ENCODE assay signal across 8 cellular contexts in genomic region chr5:87300744-87301143, GRCh38. TPM values are rescaled to one million over a fixed set of nuclear protein-coding genes. Genes with fewer than 3 reads are reported as not detected.
DNase-seq lines count a peak whose midpoint lies in the region; ATAC-seq and TF ChIP-seq lines count a peak whose summit lies in the region.

No MANE protein-coding gene starts in this region.

- H3K27ac ChIP-seq in left ventricle myocardium inferior (replicated peaks), result no peak overlapping the region

- H3K4me1 Mint-ChIP-seq in IgD-negative memory B cell, result peaks cover 35 to 53% (median 38%) of the 10 kb centered on the region in 3 donors

- intact Hi-C loops in left ventricle myocardium inferior (cut with micrococcal nuclease), result no loop called here

- peaks cover 18% of the 10 kb centered on the region for H3K36me3 ChIP-seq in left ventricle myocardium inferior

- H3K27me3 ChIP-seq in left ventricle myocardium inferior (ENCODE audit: low read depth), result no peaks in the 10 kb centered on the region

- H3K4me1 ChIP-seq in left ventricle myocardium inferior, result peaks cover 40% of the 10 kb centered on the region

- no peaks in the 10 kb centered on the region for H3K9me3 ChIP-seq in left ventricle myocardium inferior (replicated peaks)

- TF ChIP-seq CTCF in omental fat pad (IDR thresholded peaks at IDR 0.05) (no peak), left ventricle myocardium inferior (IDR thresholded peaks at IDR 0.05; ENCODE audit: borderline replicate concordance) (no peak)

- H3K36me3 Mint-ChIP-seq in IgD-negative memory B cell, result peaks cover 16% of the 10 kb centered on the region

- DNase-seq in COLO829 (ENCODE audit: low spot score), result peak; percentile 31
- peak; percentile 7 for DNase-seq in activated naive CD8-positive, alpha-beta T cell treated with anti-CD3 and anti-CD28 coated beads, Interleukin-2, amount 50 U/mL, for 16 hours (ENCODE audit: low read depth, low spot score)
- no peak for DNase-seq in omental fat pad (ENCODE audit: low spot score)
- DNase-seq in left ventricle myocardium inferior, result no peak
- DNase-seq in central memory CD4-positive, alpha-beta T cell, result no peak

- peaks cover 0 to 2% (median 0%) of the 10 kb centered on the region in 3 donors for H3K9me3 Mint-ChIP-seq in IgD-negative memory B cell

- H3K27ac Mint-ChIP-seq in IgD-negative memory B cell, result peak overlapping the region in 2 of 3 donors; percentile 53 to 74

- H3K27me3 Mint-ChIP-seq in IgD-negative memory B cell, result no peaks in the 10 kb centered on the region

- ATAC-seq in omental fat pad (ENCODE audit: low FRiP score) (peak; percentile 92), HG03354 (IDR thresholded peaks at IDR 0.05; ENCODE audit: poor library complexity, severe bottlenecking, unreplicated experiment) (no peak), HG03571 (IDR thresholded peaks at IDR 0.05; ENCODE audit: unreplicated experiment) (no peak)

- H3K4me3 Mint-ChIP-seq in IgD-negative memory B cell, result no peak overlapping the region

- H3K4me3 ChIP-seq in left ventricle myocardium inferior, result no peak overlapping the region

RNA-seq across cellular contexts. Expression of gene RASA1, which starts 33.1 kb away (rescaled TPM):
- polyA plus RNA-seq in IgD-negative memory B cell, result 5.0 TPM
- total RNA-seq in omental fat pad (10 to 100 TPM; 22.8 to 37.7 (median 30.3) TPM), left ventricle myocardium inferior (18.0 TPM)

Comparison
In these comparisons a context has a peak if more than half of its experiments do, and no peak if none do; other contexts are left out.
1. DNase-seq: peak in COLO829 (single experiment) and activated naive CD8-positive, alpha-beta T cell treated with anti-CD3 and anti-CD28 coated beads, Interleukin-2, amount 50 U/mL, for 16 hours (single experiment); none in omental fat pad (single experiment), left ventricle myocardium inferior (single experiment) and central memory CD4-positive, alpha-beta T cell (single experiment).